11 cellular contexts compared by ENCODE assay signal in the genomic region with DNA sequence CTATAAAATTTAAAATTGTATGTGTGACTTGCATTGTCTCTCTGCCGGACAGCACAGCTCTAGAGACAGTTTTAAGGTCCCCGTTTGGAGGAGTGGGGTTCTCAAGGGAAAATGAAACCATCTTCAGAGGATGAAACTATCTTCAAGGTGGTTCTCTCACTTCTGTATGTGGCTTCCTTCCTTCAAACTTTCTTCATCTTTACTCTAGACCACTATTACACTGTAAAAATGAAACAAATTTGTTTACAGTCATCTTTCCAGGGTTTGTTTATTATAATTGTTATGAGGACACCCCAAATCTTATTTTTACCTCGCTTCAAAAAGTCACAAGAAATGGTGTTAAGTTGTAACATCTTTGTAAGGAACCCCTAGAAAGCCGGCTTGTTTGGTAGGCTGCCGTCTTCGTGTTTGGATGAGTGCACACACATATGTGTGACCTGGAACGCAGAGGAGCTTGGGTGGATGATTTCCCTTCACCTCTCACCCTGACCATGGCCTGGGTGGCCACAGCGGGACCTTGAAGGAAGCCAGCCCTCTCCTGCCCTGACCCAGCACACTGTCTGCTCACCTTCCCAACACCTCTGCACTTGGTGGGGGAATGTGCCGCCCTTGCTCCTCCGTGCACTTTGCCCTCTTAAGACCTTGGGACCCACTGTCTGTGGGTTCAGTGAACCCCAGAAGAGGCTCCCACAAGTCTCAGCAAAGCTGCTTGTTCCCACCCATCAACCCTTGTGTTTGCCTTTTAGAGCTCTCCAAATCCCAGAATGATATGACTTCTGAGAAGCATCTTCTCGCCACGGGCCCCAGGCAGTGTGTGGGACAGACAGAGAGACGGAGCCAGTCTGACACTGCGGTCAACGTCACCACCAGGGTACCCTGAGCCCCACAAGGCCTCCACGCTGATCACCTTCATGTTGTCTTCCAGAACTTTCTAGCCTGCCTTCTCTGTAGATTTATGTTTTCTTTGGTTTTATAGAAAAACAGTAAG.
A peak's percentile ranks its signal among the peaks of the same experiment; 100 is the strongest.
DNase-seq lines count a peak whose midpoint lies in the region; ATAC-seq and TF ChIP-seq lines count a peak whose summit lies in the region.
"Had no signal": no experiment of that assay in that cellular context is flagged by ENCODE, and none has a peak within 500 bp of the region (broad histone marks: within the 10 kb centered on the region; RNA-seq: fewer than 3 reads in every experiment).

No MANE protein-coding gene starts in this region.

- H3K79me2 ChIP-seq in HCT116 (ENCODE audit: insufficient read depth, low read length) (peaks cover 45% of the 10 kb centered on the region), trophoblast cell (ENCODE audit: control insufficient read depth, insufficient read depth, low read length, poor library complexity) (no peaks in the 10 kb centered on the region)

- no peak overlapping the region for H3K18ac ChIP-seq in trophoblast cell (ENCODE audit: low read length)

- H2BK12ac ChIP-seq in trophoblast cell (ENCODE audit: low read length), result peak overlapping the region; percentile 50

- peak overlapping the region; percentile 1 for H2BK120ac ChIP-seq in trophoblast cell (ENCODE audit: insufficient read depth, low read length, poor library complexity)

- no peak for TF ChIP-seq RAD21 in HCT116 (IDR thresholded peaks at IDR 0.05; ENCODE audit: low read depth)

- no peak overlapping the region for H2AFZ ChIP-seq in HCT116 (ENCODE audit: low read depth, low read length, poor library complexity, severe bottlenecking)
- H2AFZ ChIP-seq in trophoblast cell (ENCODE audit: insufficient read depth, low read length, poor library complexity), result no peak overlapping the region

- H4K12ac ChIP-seq in trophoblast cell (ENCODE audit: low read depth, low read length), result no peak overlapping the region

- no peaks in the 10 kb centered on the region for H3K9me2 ChIP-seq in HCT116 (ENCODE audit: insufficient read depth)

- H3K4me3 ChIP-seq in HCT116 (replicated peaks in 1 of 2; ENCODE audit: low read depth in 1 of 2, low read length in 2 of 2) (no peak overlapping the region), trophoblast cell (ENCODE audit: low read depth, low read length) (no peak overlapping the region), brain microvascular endothelial cell (ENCODE audit: low read depth, low read length) (no peak overlapping the region)

- H3K9me3 Mint-ChIP-seq in activated CD4-positive, alpha-beta T cell treated with anti-CD3 and anti-CD28 coated beads, Interleukin-2, amount 10 ng/mL, durations not matched to agents 24 days and 14 days, result no peaks in the 10 kb centered on the region

- H3K4me3 Mint-ChIP-seq in activated CD4-positive, alpha-beta T cell treated with anti-CD3 and anti-CD28 coated beads, Interleukin-2, amount 10 ng/mL, durations not matched to agents 24 days and 14 days, result peak overlapping the region; percentile 53

- in situ Hi-C loops in brain microvascular endothelial cell (cut with HindIII; ENCODE audit: low pct_ligation_motif_present, low sequenced_read_pairs), result loop anchor here (25.0 kb wide), 1 partner anchor 245 kb away; no protein-coding TSS in a partner anchor

- H3K27ac Mint-ChIP-seq in activated CD4-positive, alpha-beta T cell treated with anti-CD3 and anti-CD28 coated beads, Interleukin-2, amount 10 ng/mL, durations not matched to agents 24 days and 14 days, result peak overlapping the region; percentile 46
- H3K27ac Mint-ChIP-seq: progenitor cell of endocrine pancreas had no signal

- no peak for ATAC-seq in HCT116

- DNase-seq in activated CD4-positive, alpha-beta T cell treated with anti-CD3 and anti-CD28 coated beads, Interleukin-2, amount 10 ng/mL, durations not matched to agents 24 days and 14 days, result peak; percentile 76
- no peak for DNase-seq in activated CD4-positive, alpha-beta T cell treated with anti-CD3 and anti-CD28 coated beads for 48 hours
- DNase-seq in HCT116 (ENCODE audit: low read depth, low spot score) (no peak), NAMALWA (ENCODE audit: low spot score) (peak; percentile 40), trophoblast cell (no peak), epidermal melanocyte (ENCODE audit: insufficient read length, low spot score) (no peak), brain microvascular endothelial cell (no peak), occipital lobe (lab: John Stamatoyannopoulos, UW) (no peak)
- DNase-seq: IMR-90 had no signal

- H3K9ac ChIP-seq in HCT116 (ENCODE audit: low read length), result peak overlapping the region; percentile 80
- H3K9ac ChIP-seq in trophoblast cell (ENCODE audit: low read length), result no peak overlapping the region

- peaks cover 0 to 15% of the 10 kb centered on the region in 2 experiments; a peak in 1 of 4 replicates for H3K36me3 ChIP-seq in HCT116 (ENCODE audit: control insufficient read depth in 1 of 2, insufficient read depth in 2 of 2, low read length in 2 of 2)
- no peaks in the 10 kb centered on the region for H3K36me3 ChIP-seq in trophoblast cell (ENCODE audit: control insufficient read depth in 1 of 2, insufficient read depth in 2 of 2, low read length in 2 of 2)
- H3K36me3 ChIP-seq in brain microvascular endothelial cell (replicated peaks), result no peaks in the 10 kb centered on the region

- no CpG with 5 or more reads among the region's 16 CpGs for WGBS in trophoblast cell (ENCODE audit: extremely low coverage, insufficient coverage, insufficient read length)

- POLR2A ChIA-PET in HCT116 (lab: Charles Lee), result interaction anchor here (0.7 to 5.7 kb wide), 12 partner anchors 7 to 152 kb away, joined by 3 to 20 read pairs (median 4); no protein-coding TSS in a partner anchor

- no peak overlapping the region for H2AK5ac ChIP-seq in trophoblast cell (ENCODE audit: low read length)

- H3K27me3 ChIP-seq in HCT116 (ENCODE audit: insufficient read depth, low read length) (no peaks in the 10 kb centered on the region), trophoblast cell (ENCODE audit: insufficient read depth, low read length) (no peaks in the 10 kb centered on the region), brain microvascular endothelial cell (replicated peaks) (no peaks in the 10 kb centered on the region)

- intact Hi-C loops in activated CD4-positive, alpha-beta T cell treated with anti-CD3 and anti-CD28 coated beads, Interleukin-2, amount 10 ng/mL, durations not matched to agents 24 days and 14 days (cut with micrococcal nuclease), result no loop called here
- intact Hi-C loops in HCT116 (cut with micrococcal nuclease), result loop anchor here (1.0 to 2.0 kb wide), 2 partner anchors 45 to 255 kb away; no protein-coding TSS in a partner anchor

- RAD21 ChIA-PET in HCT116 (lab: Charles Lee; ENCODE audit: low non-redundant PET in 1 of 2, low total read pairs in 2 of 2, uncharacterized antibody in 2 of 2, unreplicated experiment in 2 of 2), result interaction anchor here (0.7 to 1.7 kb wide), 8 partner anchors 10 to 152 kb away, joined by 3 to 9 read pairs (median 3); no protein-coding TSS in a partner anchor

- H3K9me3 ChIP-seq in HCT116 (ENCODE audit: control insufficient read depth in 1 of 2, insufficient read depth in 1 of 2, low read depth in 1 of 2, low read length in 2 of 2) (no peaks in the 10 kb centered on the region), trophoblast cell (ENCODE audit: insufficient read depth, low read depth, low read length) (peaks cover 4% of the 10 kb centered on the region)

- H4K91ac ChIP-seq in trophoblast cell (ENCODE audit: low read depth, low read length), result peak overlapping the region; percentile 17

- no peaks in the 10 kb centered on the region for H4K20me1 ChIP-seq in HCT116 (ENCODE audit: insufficient read depth)

- TF ChIP-seq POLR2A in HCT116 (IDR thresholded peaks at IDR 0.05; ENCODE audit: borderline replicate concordance, extremely low read depth, insufficient read depth, insufficient read length), result no peak

- H3K23ac ChIP-seq in trophoblast cell (ENCODE audit: low read length), result no peak overlapping the region

- no peaks in the 10 kb centered on the region for H3K27me3 Mint-ChIP-seq in activated CD4-positive, alpha-beta T cell treated with anti-CD3 and anti-CD28 coated beads, Interleukin-2, amount 10 ng/mL, durations not matched to agents 24 days and 14 days
- H3K27me3 Mint-ChIP-seq: progenitor cell of endocrine pancreas had no signal

- H3K4me1 ChIP-seq in HCT116 (ENCODE audit: control insufficient read depth in 1 of 2, insufficient read depth in 2 of 2, low read length in 2 of 2) (peaks cover 76 to 91% of the 10 kb centered on the region in 2 experiments), trophoblast cell (ENCODE audit: control insufficient read depth in 1 of 2, insufficient read depth in 2 of 2, low read length in 2 of 2) (peaks cover 31 to 42% of the 10 kb centered on the region in 2 experiments)

- BruUV-seq in HCT116 (replicated peaks; lab: Mats Ljungman, UMichigan), result no TSS peak

- peak overlapping the region; percentile 7 for H2BK5ac ChIP-seq in trophoblast cell (ENCODE audit: low read depth, low read length, poor library complexity)

- peaks cover 81% of the 10 kb centered on the region for H3K36me3 Mint-ChIP-seq in activated CD4-positive, alpha-beta T cell treated with anti-CD3 and anti-CD28 coated beads, Interleukin-2, amount 10 ng/mL, durations not matched to agents 24 days and 14 days (ENCODE audit: low read depth)

- no peak overlapping the region for H3K14ac ChIP-seq in trophoblast cell (ENCODE audit: low read length)

- H3K4me1 Mint-ChIP-seq in activated CD4-positive, alpha-beta T cell treated with anti-CD3 and anti-CD28 coated beads, Interleukin-2, amount 10 ng/mL, durations not matched to agents 24 days and 14 days, result peaks cover 63% of the 10 kb centered on the region

- peak overlapping the region; percentile 97 for H3K27ac ChIP-seq in HCT116 (ENCODE audit: low read depth, low read length)
- no peak overlapping the region for H3K27ac ChIP-seq in trophoblast cell (ENCODE audit: low read depth, low read length)
- H3K27ac ChIP-seq in brain microvascular endothelial cell, result no peak overlapping the region
- H3K27ac ChIP-seq: epithelial cell of prostate had no signal

- peak overlapping the region; percentile 2 for H3K4ac ChIP-seq in trophoblast cell (ENCODE audit: low read depth, low read length)

- no peak for TF ChIP-seq CTCF in HCT116 (IDR thresholded peaks at IDR 0.05 in 2 of 3, conservative IDR thresholded peaks at IDR 0.05 in 1 of 3; ENCODE audit: borderline replicate concordance in 1 of 3, insufficient read depth in 1 of 3, low read depth in 2 of 3, low read length in 2 of 3)
- TF ChIP-seq CTCF in brain microvascular endothelial cell (IDR thresholded peaks at IDR 0.05; ENCODE audit: low read depth, low read length, missing control alignments), result no peak

- H3K4me2 ChIP-seq in HCT116 (ENCODE audit: low read length) (peak overlapping the region; percentile 44), trophoblast cell (ENCODE audit: low read length) (no peak overlapping the region)

- H3K79me1 ChIP-seq in trophoblast cell (ENCODE audit: low read length), result peaks cover 22% of the 10 kb centered on the region

- CTCF ChIA-PET in HCT116 (lab: Charles Lee), result interaction anchor here (0.7 to 3.1 kb wide), 31 partner anchors 10 to 503 kb away, joined by 3 to 51 read pairs (median 6); partner anchors contain the start of gene DYNLT1

- no peak overlapping the region for H4K8ac ChIP-seq in trophoblast cell (ENCODE audit: low read depth, low read length)

TF ChIP-seq in HCT116, 20 proteins besides CTCF, POLR2A, EP300 and RAD21 (continues in another document):
- TF ChIP-seq JUND (IDR thresholded peaks at IDR 0.05), result no peak
- TF ChIP-seq ELF1 (IDR thresholded peaks at IDR 0.05; ENCODE audit: borderline replicate concordance, low read depth), result no peak
- peak; percentile 32; the same call in 1 of the 2 replicates for TF ChIP-seq ZFX (IDR thresholded peaks at IDR 0.05)

Comparison
In these comparisons a context has a peak if more than half of its experiments do, and no peak if none do; other contexts are left out.
1. DNase-seq: peak in activated CD4-positive, alpha-beta T cell treated with anti-CD3 and anti-CD28 coated beads, Interleukin-2, amount 10 ng/mL, durations not matched to agents 24 days and 14 days (single experiment) and NAMALWA (single experiment); none in activated CD4-positive, alpha-beta T cell treated with anti-CD3 and anti-CD28 coated beads for 48 hours (single experiment), HCT116 (single experiment), trophoblast cell (0 of 2), epidermal melanocyte (single experiment), brain microvascular endothelial cell (single experiment) and occipital lobe (single experiment).